Comparison of ENCODE assay signal across 19 cellular contexts in genomic region chr14:69850086-69850735, GRCh38. TPM values are rescaled to one million over a fixed set of nuclear protein-coding genes. Genes with fewer than 3 reads are reported as not detected.
DNase-seq lines count a peak whose midpoint lies in the region; ATAC-seq and TF ChIP-seq lines count a peak whose summit lies in the region.
"Had no signal": no experiment of that assay in that cellular context is flagged by ENCODE, and none has a peak within 500 bp of the region (broad histone marks: within the 10 kb centered on the region; RNA-seq: fewer than 3 reads in every experiment).

No MANE protein-coding gene starts in this region.

- H3K79me2 ChIP-seq in PC-3 (ENCODE audit: low read length), result no peaks in the 10 kb centered on the region
- H3K79me2 ChIP-seq in smooth muscle cell (ENCODE audit: low read depth), result no peaks in the 10 kb centered on the region

- H3K27me3 ChIP-seq in PC-3 (ENCODE audit: low read length) (peaks cover 93% of the 10 kb centered on the region), smooth muscle cell (ENCODE audit: low read depth) (no peaks in the 10 kb centered on the region)
- H3K27me3 ChIP-seq: ovary had no signal

- H3K9me2 ChIP-seq in PC-3 (replicated peaks; ENCODE audit: low read length), result no peaks in the 10 kb centered on the region

- DNase-seq in PC-3 (no peak), head of caudate nucleus (peak in 31 of 42 donors; percentile 8 to 66 (median 31)), skeletal muscle cell (ENCODE audit: low read depth) (no peak), hepatic stellate cell (ENCODE audit: low spot score) (no peak), NCI-H1048 (lab: John Stamatoyannopoulos, UW) (no peak), smooth muscle cell (lab: John Stamatoyannopoulos, UW; ENCODE audit: unreplicated experiment) (no peak), Right ventricle myocardium superior (no peak)
- DNase-seq: activated CD4-positive, alpha-beta memory T cell treated with anti-CD3 and anti-CD28 coated beads, Interleukin-2, amount 10 ng/mL, durations not matched to agents 7 days and 5 days; aorta; DND-41; effector CD4-positive, alpha-beta T cell; Karpas-422; NCI-H1930; ovary had no signal

- TF ChIP-seq CTCF in PC-3 (conservative IDR thresholded peaks at IDR 0.05; ENCODE audit: low read depth, low read length), result no peak
- no peak for TF ChIP-seq CTCF in smooth muscle cell (IDR thresholded peaks at IDR 0.05; ENCODE audit: borderline replicate concordance, insufficient read depth, poor library complexity, severe bottlenecking)

- BruUV-seq in PC-3 (replicated peaks; lab: Mats Ljungman, UMichigan), result no TSS peak

- H3K36me3 ChIP-seq in PC-3 (ENCODE audit: low read depth, low read length) (no peaks in the 10 kb centered on the region), smooth muscle cell (ENCODE audit: low read depth) (no peaks in the 10 kb centered on the region)
- H3K36me3 ChIP-seq: ovary, thoracic aorta had no signal

- H3K4me3 ChIP-seq in GM08714 (ENCODE audit: low read length), result peak overlapping the region; percentile 44; the same call in 1 of the 2 replicates
- H3K4me3 ChIP-seq in PC-3 (ENCODE audit: low read length), result no peak overlapping the region
- H3K4me3 ChIP-seq in skeletal muscle cell (ENCODE audit: low read depth, low read length), result peak overlapping the region; percentile 39
- no peak overlapping the region for H3K4me3 ChIP-seq in smooth muscle cell
- H3K4me3 ChIP-seq: ovary, thoracic aorta had no signal

- POLR2A ChIA-PET in PC-3 (lab: Charles Lee; ENCODE audit: unreplicated experiment), result no interaction called here

- H3K9ac ChIP-seq in PC-3 (ENCODE audit: low read length) (no peak overlapping the region), smooth muscle cell (ENCODE audit: low read depth) (no peak overlapping the region)

- no peaks in the 10 kb centered on the region for H3K9me3 ChIP-seq in PC-3 (ENCODE audit: low read length)
- H3K9me3 ChIP-seq in smooth muscle cell (replicated peaks; ENCODE audit: low read depth), result no peaks in the 10 kb centered on the region
- H3K9me3 ChIP-seq: ovary, thoracic aorta had no signal

- H2AFZ ChIP-seq in PC-3 (ENCODE audit: low read length) (no peak overlapping the region), smooth muscle cell (ENCODE audit: low read depth) (no peak overlapping the region)

- 92% methylated on average over 34 of the region's 35 CpGs for WGBS in smooth muscle cell (ENCODE audit: low lambda C conversion rate)

- no peaks in the 10 kb centered on the region for H3K4me1 ChIP-seq in PC-3 (ENCODE audit: insufficient read depth, low read length)
- H3K4me1 ChIP-seq in smooth muscle cell (ENCODE audit: low read depth), result peaks cover 23% of the 10 kb centered on the region

- no peaks in the 10 kb centered on the region for H4K20me1 ChIP-seq in PC-3 (ENCODE audit: low read length)
- H4K20me1 ChIP-seq in smooth muscle cell (ENCODE audit: low read depth), result no peaks in the 10 kb centered on the region

- H3K27ac ChIP-seq in PC-3 (ENCODE audit: low read length) (no peak overlapping the region), smooth muscle cell (ENCODE audit: low read depth) (no peak overlapping the region)
- H3K27ac ChIP-seq: ovary, thoracic aorta had no signal

- CTCF ChIA-PET in PC-3 (lab: Charles Lee), result no interaction called here

- H3F3A ChIP-seq in PC-3 (ENCODE audit: low read length, unreplicated experiment), result no peaks in the 10 kb centered on the region
- peaks cover 14% of the 10 kb centered on the region for H3F3A ChIP-seq in smooth muscle cell (ENCODE audit: low read depth)

- intact Hi-C loops in PC-3 (cut with micrococcal nuclease), result no loop called here
- intact Hi-C loops in head of caudate nucleus (cut with DNase I), result no loop called here
- intact Hi-C loops in Right ventricle myocardium superior (cut with DNase I), result no loop called here

- H3K4me2 ChIP-seq in PC-3 (ENCODE audit: low read length) (no peak overlapping the region), smooth muscle cell (no peak overlapping the region)

- peak; percentile 48 for ATAC-seq in PC-3
- ATAC-seq in Right ventricle myocardium superior (ENCODE audit: poor library complexity), result no peak

RNA-seq across cellular contexts. Expression of gene SMOC1, which starts 29.0 kb away (rescaled TPM):
- not detected in 2 replicates for total RNA-seq in PC-3 (2014; rRNA removed)
- 3.8 and 6.3 TPM in 2 replicates for total RNA-seq in smooth muscle cell
- polyA plus RNA-seq in smooth muscle cell, result 0.53 and 1.6 TPM in 2 replicates
- 1.8 TPM for total RNA-seq in Right ventricle myocardium superior
- total RNA-seq: activated CD4-positive, alpha-beta memory T cell treated with anti-CD3 and anti-CD28 coated beads, Interleukin-2, amount 10 ng/mL, durations not matched to agents 7 days and 5 days; activated T-helper 2 cell treated with anti-CD3 and anti-CD28 coated beads, Interferon-gamma antibody, Interleukin-2, Interleukin-4, amounts not matched to agents 10 μg/mL and 5 μg/mL and 100 μg/mL, durations not matched to agents 14 hours and 24 hours and 36 hours; fibroblast of villous mesenchyme; SK-MEL-5 had no signal

RNA-seq across cellular contexts. Expression of gene SLC10A1, which starts 53.2 kb away (rescaled TPM):
- total RNA-seq in PC-3 (2014; rRNA removed), result not detected in 2 replicates
- total RNA-seq in smooth muscle cell, result 0.58 TPM in 1 of 2 replicates, not detected in the other
- polyA plus RNA-seq in smooth muscle cell, result 0.10 and 0.27 TPM in 2 replicates
- not detected for total RNA-seq in Right ventricle myocardium superior
- total RNA-seq: activated CD4-positive, alpha-beta memory T cell treated with anti-CD3 and anti-CD28 coated beads, Interleukin-2, amount 10 ng/mL, durations not matched to agents 7 days and 5 days; activated T-helper 2 cell treated with anti-CD3 and anti-CD28 coated beads, Interferon-gamma antibody, Interleukin-2, Interleukin-4, amounts not matched to agents 10 μg/mL and 5 μg/mL and 100 μg/mL, durations not matched to agents 14 hours and 24 hours and 36 hours; aorta; fibroblast of villous mesenchyme; ovary; SK-MEL-5; thoracic aorta had no signal
- polyA plus RNA-seq: aorta, ovary had no signal

Comparison
In these comparisons a context has a peak if more than half of its experiments do, and no peak if none do; other contexts are left out.
1. H3K4me3 ChIP-seq: peak in GM08714 (single experiment) and skeletal muscle cell (single experiment); none in PC-3 (single experiment) and smooth muscle cell (single experiment).
2. DNase-seq: peak in head of caudate nucleus (31 of 42); none in PC-3 (single experiment), skeletal muscle cell (single experiment), hepatic stellate cell (single experiment), NCI-H1048 (single experiment), smooth muscle cell (single experiment) and Right ventricle myocardium superior (single experiment).